ENCODE assay signal across 14 cellular contexts in genomic region chr11:47317078-47317828, GRCh38. TPM values are rescaled to one million over a fixed set of nuclear protein-coding genes. Genes with fewer than 3 reads are reported as not detected.
A peak's percentile ranks its signal among the peaks of the same experiment; 100 is the strongest.
DNase-seq lines count a peak whose midpoint lies in the region; ATAC-seq and TF ChIP-seq lines count a peak whose summit lies in the region.
"Had no signal": no experiment of that assay in that cellular context is flagged by ENCODE, and none has a peak within 500 bp of the region (broad histone marks: within the 10 kb centered on the region; RNA-seq: fewer than 3 reads in every experiment).

No MANE protein-coding gene starts in this region.

- intact Hi-C loops in activated CD4-positive, alpha-beta T cell treated with anti-CD3 and anti-CD28 coated beads for 36 hours (cut with DNase I, micrococcal nuclease), result no loop called here
- intact Hi-C loops in natural killer cell (cut with micrococcal nuclease), result no loop called here

- TF ChIP-seq CTCF in natural killer cell (IDR thresholded peaks at IDR 0.05), result no peak

- DNase-seq in activated CD4-positive, alpha-beta T cell treated with anti-CD3 and anti-CD28 coated beads for 36 hours, result no peak
- no peak for DNase-seq in activated CD4-positive, alpha-beta T cell treated with anti-CD3 and anti-CD28 coated beads for 1 hour
- DNase-seq in natural killer cell (no peak), NCI-H2029 treated with DMSO at 0.1 percent for 48 hours (lab: John Stamatoyannopoulos, UW) (no peak), GM03348 (ENCODE audit: low spot score) (no peak)
- DNase-seq: left ventricle myocardium inferior, NCI-H1417, NCI-H774, SIG-M5, small intestine had no signal

- no peak overlapping the region for H3K4me3 Mint-ChIP-seq in activated CD4-positive, alpha-beta T cell treated with anti-CD3 and anti-CD28 coated beads for 36 hours
- no peak overlapping the region for H3K4me3 Mint-ChIP-seq in natural killer cell

- peak; percentile 87 for ATAC-seq in activated CD4-positive, alpha-beta T cell treated with anti-CD3 and anti-CD28 coated beads for 36 hours
- ATAC-seq in GM21447 (IDR thresholded peaks at IDR 0.05; ENCODE audit: unreplicated experiment), result peak; percentile 89
- ATAC-seq in HG03469 (IDR thresholded peaks at IDR 0.05; ENCODE audit: unreplicated experiment), result peak; percentile 76
- ATAC-seq in natural killer cell, result no peak
- ATAC-seq in HG02642 (IDR thresholded peaks at IDR 0.05; ENCODE audit: poor library complexity, unreplicated experiment), result no peak

- peaks cover 9% of the 10 kb centered on the region for H3K4me1 Mint-ChIP-seq in activated CD4-positive, alpha-beta T cell treated with anti-CD3 and anti-CD28 coated beads for 36 hours
- no peaks in the 10 kb centered on the region for H3K4me1 Mint-ChIP-seq in natural killer cell

- H3K27me3 Mint-ChIP-seq in activated CD4-positive, alpha-beta T cell treated with anti-CD3 and anti-CD28 coated beads for 36 hours, result no peaks in the 10 kb centered on the region
- no peaks in the 10 kb centered on the region for H3K27me3 Mint-ChIP-seq in natural killer cell (ENCODE audit: low read depth in 2 of 2)

- CTCF ChIA-PET in activated CD4-positive, alpha-beta T cell treated with anti-CD3 and anti-CD28 coated beads for 36 hours (lab: Charles Lee), result no interaction called here

- POLR2A ChIA-PET in activated CD4-positive, alpha-beta T cell treated with anti-CD3 and anti-CD28 coated beads for 36 hours (lab: Charles Lee), result no interaction called here

- H3K36me3 Mint-ChIP-seq in activated CD4-positive, alpha-beta T cell treated with anti-CD3 and anti-CD28 coated beads for 36 hours (ENCODE audit: low read depth), result peaks cover 35% of the 10 kb centered on the region
- peaks cover 17% of the 10 kb centered on the region for H3K36me3 Mint-ChIP-seq in natural killer cell

- H3K27ac Mint-ChIP-seq in activated CD4-positive, alpha-beta T cell treated with anti-CD3 and anti-CD28 coated beads for 36 hours, result peak overlapping the region; percentile 68
- H3K27ac Mint-ChIP-seq in natural killer cell, result peak overlapping the region; percentile 3 to 19

- H3K9me3 Mint-ChIP-seq in activated CD4-positive, alpha-beta T cell treated with anti-CD3 and anti-CD28 coated beads for 36 hours (ENCODE audit: low read depth), result no peaks in the 10 kb centered on the region
- H3K9me3 Mint-ChIP-seq in natural killer cell, result no peaks in the 10 kb centered on the region

RNA-seq across cellular contexts. Expression of gene MYBPC3, which starts 35.2 kb away (rescaled TPM):
- total RNA-seq in activated CD4-positive, alpha-beta T cell treated with anti-CD3 and anti-CD28 coated beads for 36 hours, result not detected
- total RNA-seq in natural killer cell, result under 1 TPM in 2 of 3 donors, not detected in 1; 0.45 to 0.53 TPM
- total RNA-seq: urinary bladder had no signal

RNA-seq across cellular contexts. Expression of gene MADD, which starts 47.3 kb away (rescaled TPM):
- 10 to 100 TPM; 54.4 to 67.3 TPM for total RNA-seq in activated CD4-positive, alpha-beta T cell treated with anti-CD3 and anti-CD28 coated beads for 36 hours
- total RNA-seq in natural killer cell, result 100 to 1,000 TPM; 333 to 383 (median 335) TPM

RNA-seq across cellular contexts. Expression of gene NR1H3, which starts 59.5 kb away (rescaled TPM):
- total RNA-seq in activated CD4-positive, alpha-beta T cell treated with anti-CD3 and anti-CD28 coated beads for 36 hours, result 10 to 100 TPM in 1 of 2 experiments, 1 to 10 TPM in 1; 9.5 to 13.3 TPM
- 10 to 100 TPM; 11.3 to 26.0 (median 13.5) TPM for total RNA-seq in natural killer cell

Comparison
In these comparisons a context has a peak if more than half of its experiments do, and no peak if none do; other contexts are left out.
1. ATAC-seq: peak in activated CD4-positive, alpha-beta T cell treated with anti-CD3 and anti-CD28 coated beads for 36 hours (single experiment), GM21447 (single experiment) and HG03469 (single experiment); none in natural killer cell (0 of 3) and HG02642 (single experiment).
2. RNA of gene MADD, which starts 47.3 kb away (total RNA-seq): 333 to 383 TPM in natural killer cell; 54.4 to 67.3 TPM in activated CD4-positive, alpha-beta T cell treated with anti-CD3 and anti-CD28 coated beads for 36 hours; every median in the first group is over 4 times any median in the second.